9 cellular contexts compared by ENCODE assay signal in genomic region chr7:154794147-154794780, GRCh38.
A peak's percentile ranks its signal among the peaks of the same experiment; 100 is the strongest.
DNase-seq lines count a peak whose midpoint lies in the region; ATAC-seq and TF ChIP-seq lines count a peak whose summit lies in the region.
"Had no signal": no experiment of that assay in that cellular context is flagged by ENCODE, and none has a peak within 500 bp of the region (broad histone marks: within the 10 kb centered on the region; RNA-seq: fewer than 3 reads in every experiment).

No MANE protein-coding gene starts in this region.

- H3K4me2 ChIP-seq in PC-9 = no peak overlapping the region

- no peaks in the 10 kb centered on the region for H3K9me3 Mint-ChIP-seq in stimulated activated naive CD8-positive, alpha-beta T cell treated with anti-CD3 and anti-CD28 coated beads, Interleukin-15, amount 100 ng/mL, for 72 hours

- POLR2A ChIA-PET in PC-9 (lab: Charles Lee; ENCODE audit: unreplicated experiment) = no interaction called here

- H3K9me2 ChIP-seq in PC-9 (ENCODE audit: insufficient read depth) = no peaks in the 10 kb centered on the region

- intact Hi-C loops in PC-9 (cut with micrococcal nuclease; ENCODE audit: unreplicated experiment) = no loop called here

- BruUV-seq in PC-9 (replicated peaks; lab: Mats Ljungman, UMichigan) = no TSS peak

- CTCF ChIA-PET in PC-9 (lab: Charles Lee) = no interaction called here

- no peak overlapping the region for H3K4me3 ChIP-seq in PC-9
- H3K4me3 ChIP-seq in iPS-20b (ENCODE audit: low read length) = peak overlapping the region; percentile 59; the same call in 1 of the 2 replicates

- peak overlapping the region; percentile 53 for H3K9ac ChIP-seq in iPS-20b (ENCODE audit: low read depth, low read length)

- H3K79me2 ChIP-seq in PC-9 (ENCODE audit: low read depth) = no peaks in the 10 kb centered on the region

- no peaks in the 10 kb centered on the region for H3K9me3 ChIP-seq in PC-9 (ENCODE audit: insufficient read depth, low read depth)
- no peaks in the 10 kb centered on the region for H3K9me3 ChIP-seq in iPS-20b (ENCODE audit: insufficient read depth, low read depth, low read length)

- ATAC-seq in stimulated activated naive CD8-positive, alpha-beta T cell treated with anti-CD3 and anti-CD28 coated beads, Interleukin-15, amount 100 ng/mL, for 72 hours = peak; percentile 68
- ATAC-seq in GM21447 (IDR thresholded peaks at IDR 0.05; ENCODE audit: unreplicated experiment) = no peak

- DNase-seq in activated T-cell treated with anti-CD3 and anti-CD28 coated beads for 48 hours (ENCODE audit: low read depth) (peak; percentile 8), activated T-cell treated with anti-CD3 and anti-CD28 coated beads for 4 hours (no peak), PC-9 (no peak), DMS79 (lab: John Stamatoyannopoulos, UW) (no peak)
- DNase-seq in stimulated activated naive CD8-positive, alpha-beta T cell treated with anti-CD3 and anti-CD28 coated beads, Interleukin-15, amount 100 ng/mL, for 72 hours = peak; percentile 2 to 22
- DNase-seq in activated effector memory CD4-positive, alpha-beta T cell treated with anti-CD3 and anti-CD28 coated beads, Interleukin-2, amount 50 U/mL, for 16 hours = no peak
- DNase-seq: NCI-H510A had no signal

- no peaks in the 10 kb centered on the region for H3K4me1 Mint-ChIP-seq in stimulated activated naive CD8-positive, alpha-beta T cell treated with anti-CD3 and anti-CD28 coated beads, Interleukin-15, amount 100 ng/mL, for 72 hours

- no peak overlapping the region for H2AFZ ChIP-seq in PC-9

- H4K20me1 ChIP-seq in PC-9 (ENCODE audit: insufficient read depth) = no peaks in the 10 kb centered on the region

- TF ChIP-seq CTCF in PC-9 (conservative IDR thresholded peaks at IDR 0.05) = peak; percentile 34; the same call in 1 of the 2 replicates

- H3K27ac ChIP-seq in PC-9 (no peak overlapping the region), iPS-20b (ENCODE audit: low read length) (no peak overlapping the region)

- peaks cover 45% of the 10 kb centered on the region for H3K27me3 Mint-ChIP-seq in stimulated activated naive CD8-positive, alpha-beta T cell treated with anti-CD3 and anti-CD28 coated beads, Interleukin-15, amount 100 ng/mL, for 72 hours

- H3K27me3 ChIP-seq in PC-9 (ENCODE audit: insufficient read depth, low read depth) = peaks cover 81% of the 10 kb centered on the region
- peaks cover 9% of the 10 kb centered on the region; the same call in 1 of the 2 replicates for H3K27me3 ChIP-seq in iPS-20b (ENCODE audit: insufficient read depth, low read length)

- H3F3A ChIP-seq in PC-9 (ENCODE audit: insufficient read depth, low read depth) = no peaks in the 10 kb centered on the region

- H3K4me1 ChIP-seq in PC-9 (replicated peaks; ENCODE audit: insufficient read depth) = no peaks in the 10 kb centered on the region
- no peaks in the 10 kb centered on the region for H3K4me1 ChIP-seq in iPS-20b (ENCODE audit: insufficient read depth, low read length)

- H3K4me3 Mint-ChIP-seq in stimulated activated naive CD8-positive, alpha-beta T cell treated with anti-CD3 and anti-CD28 coated beads, Interleukin-15, amount 100 ng/mL, for 72 hours = no peak overlapping the region

- no peak overlapping the region for H3K27ac Mint-ChIP-seq in stimulated activated naive CD8-positive, alpha-beta T cell treated with anti-CD3 and anti-CD28 coated beads, Interleukin-15, amount 100 ng/mL, for 72 hours

- H3K36me3 ChIP-seq in PC-9 (ENCODE audit: low read depth) (no peaks in the 10 kb centered on the region), iPS-20b (ENCODE audit: insufficient read depth, low read depth, low read length) (no peaks in the 10 kb centered on the region)

Comparison
In these comparisons a context has a peak if more than half of its experiments do, and no peak if none do; other contexts are left out.
1. DNase-seq: peak in activated T-cell treated with anti-CD3 and anti-CD28 coated beads for 48 hours (single experiment) and stimulated activated naive CD8-positive, alpha-beta T cell treated with anti-CD3 and anti-CD28 coated beads, Interleukin-15, amount 100 ng/mL, for 72 hours (2 of 2); none in activated T-cell treated with anti-CD3 and anti-CD28 coated beads for 4 hours (single experiment), PC-9 (0 of 2), activated effector memory CD4-positive, alpha-beta T cell treated with anti-CD3 and anti-CD28 coated beads, Interleukin-2, amount 50 U/mL, for 16 hours (single experiment) and DMS79 (single experiment).